34 cellular contexts compared by ENCODE assay signal in the genomic region with DNA sequence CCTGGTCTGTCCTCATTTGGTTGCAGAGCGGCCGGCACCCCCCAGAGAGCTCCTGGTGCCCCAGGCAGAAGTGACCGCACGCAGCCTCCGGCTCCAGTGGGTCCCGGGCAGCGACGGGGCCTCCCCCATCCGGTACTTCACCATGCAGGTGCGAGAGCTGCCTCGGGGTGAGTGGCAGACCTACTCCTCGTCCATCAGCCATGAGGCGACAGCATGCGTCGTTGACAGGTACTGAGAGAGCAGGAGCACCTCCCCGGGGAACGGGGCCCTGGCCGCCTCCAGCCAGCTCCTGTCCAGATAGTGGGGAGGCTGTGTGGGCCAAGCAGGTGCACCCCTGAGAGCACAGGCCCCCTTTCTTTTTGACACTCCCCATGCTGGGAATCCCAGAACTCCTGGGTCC.
"Had no signal": no experiment of that assay in that cellular context is flagged by ENCODE, and none has a peak within 500 bp of the region (broad histone marks: within the 10 kb centered on the region; RNA-seq: fewer than 3 reads in every experiment).

No MANE protein-coding gene starts in this region.

- H3K4me3 Mint-ChIP-seq: activated B cell treated with CpG ODN at 0.5 μM for 24 hours; activated CD4-positive, alpha-beta memory T cell treated with anti-CD3 and anti-CD28 coated beads for 36 hours; activated CD4-positive, alpha-beta T cell treated with anti-CD3 and anti-CD28 coated beads, Interleukin-2, amount 10 ng/mL, durations not matched to agents 24 days and 14 days; activated CD8-positive, alpha-beta T cell treated with anti-CD3 and anti-CD28 coated beads for 36 hours; activated naive CD4-positive, alpha-beta T cell treated with anti-CD3 and anti-CD28 coated beads for 36 hours; activated naive CD8-positive, alpha-beta T cell treated with anti-CD3 and anti-CD28 coated beads for 36 hours; activated T-cell treated with anti-CD3 and anti-CD28 coated beads, Interleukin-2, amount 50 U/mL, for 4 hours; activated T-cell treated with anti-CD3 and anti-CD28 coated beads, Interleukin-2, amount 50 U/mL, for 72 hours; activated T-helper 1 cell treated with anti-CD3 and anti-CD28 coated beads, Interleukin-12 subunit alpha, Interleukin-12 subunit beta, Interleukin-2, Interleukin-4 antibody, amounts not matched to agents 30 ng/mL and 10 ng/mL and 1 ng/mL, durations not matched to agents 14 hours and 24 hours and 36 hours; activated T-helper 17 cell treated with anti-CD3 and anti-CD28 coated beads, Interleukin-2, amount 50 U/mL, for 72 hours; central memory CD8-positive, alpha-beta T cell; T-cell; T-helper 17 cell had no signal

- H3K36me3 ChIP-seq: adrenal gland, brain microvascular endothelial cell, breast epithelium had no signal

- DNase-seq: activated B cell treated with CpG ODN at 0.5 μM for 24 hours; activated CD4-positive, alpha-beta memory T cell treated with anti-CD3 and anti-CD28 coated beads for 36 hours; activated CD4-positive, alpha-beta T cell treated with anti-CD3 and anti-CD28 coated beads for 4 hours; activated CD4-positive, alpha-beta T cell treated with anti-CD3 and anti-CD28 coated beads, Interleukin-2, amount 10 ng/mL, durations not matched to agents 24 days and 14 days; activated CD4-positive, alpha-beta T cell treated with anti-CD3 and anti-CD28 coated beads, Interleukin-2, amount 50 U/mL, for 1 hour; activated CD4-positive, alpha-beta T cell treated with anti-CD3 and anti-CD28 coated beads, Interleukin-2, amount 50 U/mL, for 4 hours; activated CD4-positive, CD25-positive, alpha-beta regulatory T cell treated with anti-CD3 and anti-CD28 coated beads, Interleukin-2, amount 50 U/mL, for 72 hours; activated CD8-positive, alpha-beta memory T cell treated with anti-CD3 and anti-CD28 coated beads, Interleukin-2, amount 50 U/mL, for 4 hours; activated CD8-positive, alpha-beta T cell treated with anti-CD3 and anti-CD28 coated beads for 36 hours; activated effector memory CD4-positive, alpha-beta T cell treated with anti-CD3 and anti-CD28 coated beads, Interleukin-2, amount 50 U/mL, for 16 hours; activated gamma-delta T cell treated with Interleukin-2 at 50 U/mL for 16 hours; activated naive CD4-positive, alpha-beta T cell; activated naive CD4-positive, alpha-beta T cell treated with anti-CD3 and anti-CD28 coated beads for 36 hours; activated naive CD4-positive, alpha-beta T cell treated with anti-CD3 and anti-CD28 coated beads, Interleukin-2, amount 50 U/mL, for 16 hours; activated naive CD8-positive, alpha-beta T cell treated with anti-CD3 and anti-CD28 coated beads for 36 hours; activated T-cell treated with anti-CD3 and anti-CD28 coated beads for 4 hours; activated T-cell treated with anti-CD3 and anti-CD28 coated beads, Interleukin-2, amount 50 U/mL, for 1 hour; activated T-cell treated with anti-CD3 and anti-CD28 coated beads, Interleukin-2, amount 50 U/mL, for 4 hours; activated T-cell treated with anti-CD3 and anti-CD28 coated beads, Interleukin-2, amount 50 U/mL, for 72 hours; adrenal gland; amniotic stem cell; body of pancreas; brain microvascular endothelial cell; cerebellar nuclear complex; T-cell; T-helper 17 cell had no signal

- ATAC-seq: activated CD8-positive, alpha-beta T cell treated with anti-CD3 and anti-CD28 coated beads for 36 hours; activated naive CD4-positive, alpha-beta T cell treated with anti-CD3 and anti-CD28 coated beads, Interleukin-2, amount 50 U/mL, for 72 hours; activated T-cell treated with anti-CD3 and anti-CD28 coated beads, Interleukin-2, amount 50 U/mL, for 4 hours; activated T-cell treated with anti-CD3 and anti-CD28 coated beads, Interleukin-2, amount 50 U/mL, for 72 hours; activated T-helper 17 cell treated with anti-CD3 and anti-CD28 coated beads, Interleukin-2, amount 50 U/mL, for 72 hours; body of pancreas; T-cell; T-helper 17 cell had no signal

- H3K27ac Mint-ChIP-seq: activated B cell treated with CpG ODN at 0.5 μM for 24 hours; activated CD4-positive, alpha-beta memory T cell treated with anti-CD3 and anti-CD28 coated beads for 36 hours; activated CD4-positive, alpha-beta T cell treated with anti-CD3 and anti-CD28 coated beads, Interleukin-2, amount 10 ng/mL, durations not matched to agents 24 days and 14 days; activated CD8-positive, alpha-beta T cell treated with anti-CD3 and anti-CD28 coated beads for 36 hours; activated naive CD4-positive, alpha-beta T cell treated with anti-CD3 and anti-CD28 coated beads for 36 hours; activated naive CD4-positive, alpha-beta T cell treated with anti-CD3 and anti-CD28 coated beads, Interleukin-2, amount 50 U/mL, for 72 hours; activated naive CD8-positive, alpha-beta T cell treated with anti-CD3 and anti-CD28 coated beads for 36 hours; activated T-cell treated with anti-CD3 and anti-CD28 coated beads, Interleukin-2, amount 50 U/mL, for 72 hours; activated T-helper 1 cell treated with anti-CD3 and anti-CD28 coated beads, Interleukin-12 subunit alpha, Interleukin-12 subunit beta, Interleukin-2, Interleukin-4 antibody, amounts not matched to agents 30 ng/mL and 10 ng/mL and 1 ng/mL, durations not matched to agents 14 hours and 24 hours and 36 hours; activated T-helper 17 cell treated with anti-CD3 and anti-CD28 coated beads, Interleukin-2, amount 50 U/mL, for 72 hours; T-cell; T-helper 17 cell had no signal

- H3K9me3 ChIP-seq: adrenal gland, body of pancreas, breast epithelium had no signal

- H3K4me3 ChIP-seq: adrenal gland, body of pancreas, breast epithelium had no signal

- H3K36me3 Mint-ChIP-seq: activated CD4-positive, alpha-beta memory T cell treated with anti-CD3 and anti-CD28 coated beads for 36 hours; activated naive CD4-positive, alpha-beta T cell treated with anti-CD3 and anti-CD28 coated beads, Interleukin-2, amount 50 U/mL, for 72 hours; activated naive CD8-positive, alpha-beta T cell treated with anti-CD3 and anti-CD28 coated beads for 36 hours; T-cell had no signal

- H3K27me3 ChIP-seq: adrenal gland, body of pancreas, brain microvascular endothelial cell, breast epithelium had no signal

- H3K9me3 Mint-ChIP-seq: activated B cell treated with CpG ODN at 0.5 μM for 24 hours; activated CD4-positive, alpha-beta memory T cell treated with anti-CD3 and anti-CD28 coated beads for 36 hours; activated CD4-positive, alpha-beta T cell treated with anti-CD3 and anti-CD28 coated beads, Interleukin-2, amount 10 ng/mL, durations not matched to agents 24 days and 14 days; activated CD8-positive, alpha-beta T cell treated with anti-CD3 and anti-CD28 coated beads for 36 hours; activated naive CD4-positive, alpha-beta T cell treated with anti-CD3 and anti-CD28 coated beads for 36 hours; activated naive CD4-positive, alpha-beta T cell treated with anti-CD3 and anti-CD28 coated beads, Interleukin-2, amount 50 U/mL, for 72 hours; activated naive CD8-positive, alpha-beta T cell treated with anti-CD3 and anti-CD28 coated beads for 36 hours; activated T-cell treated with anti-CD3 and anti-CD28 coated beads, Interleukin-2, amount 50 U/mL, for 4 hours; activated T-cell treated with anti-CD3 and anti-CD28 coated beads, Interleukin-2, amount 50 U/mL, for 72 hours; activated T-helper 1 cell treated with anti-CD3 and anti-CD28 coated beads, Interleukin-12 subunit alpha, Interleukin-12 subunit beta, Interleukin-2, Interleukin-4 antibody, amounts not matched to agents 30 ng/mL and 10 ng/mL and 1 ng/mL, durations not matched to agents 14 hours and 24 hours and 36 hours; activated T-helper 17 cell treated with anti-CD3 and anti-CD28 coated beads, Interleukin-2, amount 50 U/mL, for 72 hours; central memory CD8-positive, alpha-beta T cell; T-cell had no signal

- H3K27ac ChIP-seq: adrenal gland, body of pancreas, brain microvascular endothelial cell, breast epithelium, VCaP had no signal

- FAIRE-seq: astrocyte, TTC549 had no signal

- H3K4me1 ChIP-seq: adrenal gland, breast epithelium had no signal

- H3K4me1 Mint-ChIP-seq: activated B cell treated with CpG ODN at 0.5 μM for 24 hours; activated T-helper 17 cell treated with anti-CD3 and anti-CD28 coated beads, Interleukin-2, amount 50 U/mL, for 72 hours; central memory CD8-positive, alpha-beta T cell had no signal
